In genomic region chr1:68120136-68120791, GRCh38 we compare ENCODE assay signal across 7 cellular contexts.
DNase-seq lines count a peak whose midpoint lies in the region; ATAC-seq and FAIRE-seq lines count a peak whose summit lies in the region.

No MANE protein-coding gene starts in this region.

- H3K4me3 ChIP-seq in small intestine (ENCODE audit: low read depth in 1 of 2, low read length in 2 of 2): no peak overlapping the region

- 50 to 56% (median 52%) methylated on average over 7 of the region's 7 CpGs for WGBS in small intestine, 3 donors

- H3K36me3 ChIP-seq in small intestine (ENCODE audit: control insufficient read depth in 2 of 2, insufficient read depth in 2 of 2, low read length in 2 of 2): peaks cover 0 to 2% of the 10 kb centered on the region in 2 donors

- peak overlapping the region in 1 of 2 donors; percentile 32 for H3K27ac ChIP-seq in small intestine (ENCODE audit: low read depth in 1 of 2, low read length in 1 of 2)

- ATAC-seq in GM19372 (IDR thresholded peaks at IDR 0.05; ENCODE audit: low read depth, unreplicated experiment) (peak; percentile 66), HG03442 (IDR thresholded peaks at IDR 0.05; ENCODE audit: unreplicated experiment) (peak; percentile 72)

- no peak for FAIRE-seq in small intestine (lab: Jason Lieb, UNC)

- DNase-seq in EH (ENCODE audit: low read depth) (peak; percentile 84), NCI-H69 (lab: John Stamatoyannopoulos, UW) (peak; percentile 56), amniotic stem cell (lab: John Stamatoyannopoulos, UW) (peak; percentile 40), hepatic stellate cell (ENCODE audit: low spot score) (peak; percentile 54), small intestine (peak; percentile 76)

- no peaks in the 10 kb centered on the region for H3K27me3 ChIP-seq in small intestine (ENCODE audit: control insufficient read depth in 2 of 2, insufficient read depth in 2 of 2, low read length in 2 of 2)

- H3K9me3 ChIP-seq in small intestine (ENCODE audit: control insufficient read depth, low read depth): no peaks in the 10 kb centered on the region

- H3K4me1 ChIP-seq in small intestine (ENCODE audit: control insufficient read depth in 2 of 2, insufficient read depth in 1 of 2, low read depth in 1 of 2, low read length in 1 of 2): no peaks in the 10 kb centered on the region
